ENCODE assay signal across 8 cellular contexts in the genomic region with DNA sequence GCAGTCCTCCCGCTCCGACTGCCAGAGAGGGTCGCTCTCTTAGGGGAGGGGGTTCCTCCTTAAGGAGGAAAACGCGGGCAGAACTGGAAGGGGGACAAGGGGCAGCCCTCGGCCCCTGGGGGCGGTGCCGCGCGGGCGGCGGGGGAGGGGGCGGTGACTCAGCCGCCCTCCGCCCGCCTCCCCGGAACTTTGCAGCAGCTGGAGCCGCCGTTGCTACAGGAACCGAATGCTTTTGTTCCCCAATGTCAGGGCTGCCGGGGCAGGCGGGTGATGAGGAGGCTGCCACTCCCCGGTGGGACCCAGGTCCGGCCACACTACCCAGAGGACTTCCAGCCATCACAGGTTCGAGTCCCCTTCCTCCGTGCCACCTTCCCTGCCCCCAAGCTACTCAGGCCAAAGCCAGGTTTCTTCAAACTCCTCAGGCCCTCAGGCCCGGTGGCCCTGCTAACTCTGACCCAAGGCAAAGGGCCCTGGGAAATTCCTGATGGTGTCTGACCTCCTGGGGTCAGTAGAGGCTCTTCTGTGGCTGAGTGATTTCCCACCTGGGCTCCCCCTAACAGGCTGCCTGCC. TPM values are rescaled to one million over a fixed set of nuclear protein-coding genes. Genes with fewer than 3 reads are reported as not detected.
A peak's percentile ranks its signal among the peaks of the same experiment; 100 is the strongest.
DNase-seq lines count a peak whose midpoint lies in the region; ATAC-seq and TF ChIP-seq lines count a peak whose summit lies in the region.

No MANE protein-coding gene starts in this region.

- H4K91ac ChIP-seq in neuronal stem cell (ENCODE audit: low read depth, low read length, poor library complexity): no peak overlapping the region

- no peaks in the 10 kb centered on the region for H3K36me3 Mint-ChIP-seq in type B pancreatic cell

- no peak overlapping the region for H3K27ac Mint-ChIP-seq in type B pancreatic cell

- H3K27ac ChIP-seq in neuronal stem cell (replicated peaks; ENCODE audit: low read length): peak overlapping the region; percentile 91

- H2BK15ac ChIP-seq in neuronal stem cell (ENCODE audit: low read length): peak overlapping the region; percentile 19

- H3K9me3 ChIP-seq in neuronal stem cell (replicated peaks in 1 of 2; ENCODE audit: control insufficient read depth in 2 of 2, insufficient read depth in 1 of 2, low read depth in 1 of 2, low read length in 2 of 2): no peaks in the 10 kb centered on the region

- H3K27me3 Mint-ChIP-seq in type B pancreatic cell: peaks cover 37% of the 10 kb centered on the region

- H3K4ac ChIP-seq in neuronal stem cell (ENCODE audit: low read length): no peak overlapping the region

- peak overlapping the region; percentile 24 for H2BK120ac ChIP-seq in neuronal stem cell (ENCODE audit: low read depth, low read length)

- DNase-seq in ACHN: peak; percentile 60
- DNase-seq in HCEC 1CT: peak; percentile 62
- peak; percentile 82 for DNase-seq in RPMI7951 (ENCODE audit: low read depth)
- peak; percentile 87 for DNase-seq in activated effector memory CD4-positive, alpha-beta T cell treated with anti-CD3 and anti-CD28 coated beads, Interleukin-2, amount 50 U/mL, for 16 hours
- peak; percentile 68 to 88 for DNase-seq in foreskin fibroblast
- DNase-seq in neuronal stem cell (ENCODE audit: low spot score): peak; percentile 82
- DNase-seq in type B pancreatic cell (ENCODE audit: extremely low spot score, unreplicated experiment): no peak

- H2AK5ac ChIP-seq in neuronal stem cell (ENCODE audit: low read depth, low read length): no peak overlapping the region

- no peak for ATAC-seq in HG03432 (IDR thresholded peaks at IDR 0.05; ENCODE audit: unreplicated experiment)

- H3K4me1 ChIP-seq in neuronal stem cell (ENCODE audit: control insufficient read depth in 2 of 2, insufficient read depth in 1 of 2, low read depth in 1 of 2, low read length in 2 of 2): peaks cover 44 to 48% of the 10 kb centered on the region in 2 donors

- no peak overlapping the region for H3K9ac ChIP-seq in neuronal stem cell (ENCODE audit: low read depth, low read length, poor library complexity)

- in situ Hi-C loops in ACHN (cut with HindIII; ENCODE audit: low pct_ligation_motif_present, low pct_unique_long_range_greater_than_20kb, low sequenced_read_pairs): no loop called here

- H3K27me3 ChIP-seq in neuronal stem cell (ENCODE audit: control insufficient read depth in 3 of 3, insufficient read depth in 3 of 3, low read depth in 1 of 3, low read length in 3 of 3): peaks cover 0 to 30% (median 15%) of the 10 kb centered on the region in 3 experiments

- no CpG with 5 or more reads among the region's 27 CpGs for WGBS in neuronal stem cell (ENCODE audit: extremely low coverage in 2 of 2, insufficient read length in 2 of 2, insufficient replicate concordance in 1 of 2), 2 donors

- no peaks in the 10 kb centered on the region for H3K79me1 ChIP-seq in neuronal stem cell (ENCODE audit: low read depth, low read length)

- H3K9me3 Mint-ChIP-seq in type B pancreatic cell: no peaks in the 10 kb centered on the region

- H3K4me2 ChIP-seq in neuronal stem cell (ENCODE audit: insufficient read depth, low read length, poor library complexity, severe bottlenecking): peak overlapping the region; percentile 98

- H3K4me1 Mint-ChIP-seq in type B pancreatic cell (ENCODE audit: unreplicated experiment): peaks cover 3% of the 10 kb centered on the region

- no peak overlapping the region for H4K8ac ChIP-seq in neuronal stem cell (ENCODE audit: low read depth, low read length)

- TF ChIP-seq CTCF in foreskin fibroblast (IDR thresholded peaks at IDR 0.05; ENCODE audit: low read depth, low read length) (no peak), type B pancreatic cell (conservative IDR thresholded peaks at IDR 0.05) (no peak)

- peak overlapping the region; percentile 48 for H3K23ac ChIP-seq in neuronal stem cell (ENCODE audit: low read depth, low read length, poor library complexity)

- peak overlapping the region; percentile 58 for H2BK5ac ChIP-seq in neuronal stem cell (ENCODE audit: low read length)

- H3K36me3 ChIP-seq in neuronal stem cell (replicated peaks in 1 of 2; ENCODE audit: control insufficient read depth in 2 of 2, insufficient read depth in 2 of 2, low read length in 2 of 2): no peaks in the 10 kb centered on the region

- H3K4me3 ChIP-seq in foreskin fibroblast (ENCODE audit: low read depth in 1 of 2, low read length in 2 of 2) (peak overlapping the region; percentile 58 to 74), neuronal stem cell (ENCODE audit: low read length in 2 of 2) (peak overlapping the region; percentile 52 to 83)

- peak overlapping the region; percentile 72 for H3K4me3 Mint-ChIP-seq in type B pancreatic cell

- no peak overlapping the region for H2BK12ac ChIP-seq in neuronal stem cell (ENCODE audit: low read length)

- peak overlapping the region; percentile 99 for H2AFZ ChIP-seq in neuronal stem cell (ENCODE audit: low read length)

- H3K18ac ChIP-seq in neuronal stem cell (ENCODE audit: low read length): peak overlapping the region; percentile 98

- H3K14ac ChIP-seq in neuronal stem cell (ENCODE audit: low read length): peak overlapping the region; percentile 26

RNA-seq across cellular contexts. Expression of gene ADGRB2, which starts 3.2 kb away (rescaled TPM):
- total RNA-seq in RPMI7951 (2014; rRNA removed; shearing (Covaris generic)): 3.4 and 6.7 TPM in 2 replicates
- 25.2 TPM for polyA plus RNA-seq in neuronal stem cell (2013, experiment 1 of 2)
- 24.4 TPM for polyA plus RNA-seq in neuronal stem cell (2013, experiment 2 of 2)
- total RNA-seq in type B pancreatic cell (ENCODE audit: low replicate concordance): 3.2 and 14.2 TPM in 2 replicates

RNA-seq across cellular contexts. Expression of gene SPOCD1, which starts 54.8 kb away (rescaled TPM):
- total RNA-seq in RPMI7951 (2014; rRNA removed; shearing (Covaris generic)): 9.6 and 12.4 TPM in 2 replicates
- 1.1 TPM for polyA plus RNA-seq in neuronal stem cell (2013, experiment 1 of 2)
- polyA plus RNA-seq in neuronal stem cell (2013, experiment 2 of 2): 0.97 TPM
- 0.52 and 1.1 TPM in 2 replicates for total RNA-seq in type B pancreatic cell (ENCODE audit: low replicate concordance)

RNA-seq across cellular contexts. Expression of gene COL16A1, which starts 57.2 kb away (rescaled TPM):
- total RNA-seq in RPMI7951 (2014; rRNA removed; shearing (Covaris generic)): 6.9 and 7.1 TPM in 2 replicates
- polyA plus RNA-seq in neuronal stem cell (2013, experiment 1 of 2): 1.2 TPM
- polyA plus RNA-seq in neuronal stem cell (2013, experiment 2 of 2): 1.3 TPM
- total RNA-seq in type B pancreatic cell (ENCODE audit: low replicate concordance): 4.6 and 53.5 TPM in 2 replicates
